In the genomic region with DNA sequence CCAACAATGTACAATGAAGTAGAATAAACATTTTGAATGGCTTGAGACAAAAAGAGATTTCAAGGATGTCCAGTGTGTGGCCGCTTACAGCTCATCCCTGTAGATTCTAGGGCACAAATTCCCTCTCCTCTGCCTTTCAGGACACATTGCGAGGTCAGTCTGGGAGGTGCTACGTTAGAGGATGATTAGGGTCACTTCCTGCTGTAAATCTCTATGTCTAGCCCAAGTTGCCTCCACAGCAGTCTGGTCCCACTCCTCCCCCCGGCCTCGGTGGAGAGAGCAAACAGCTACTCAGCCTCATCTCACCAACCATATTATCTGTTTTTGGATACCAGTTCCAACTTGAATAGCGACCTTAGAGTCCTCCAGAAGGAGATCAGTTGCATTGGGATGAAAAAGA, we compare ENCODE assay signal across 30 cellular contexts. TPM values are rescaled to one million over a fixed set of nuclear protein-coding genes. Genes with fewer than 3 reads are reported as not detected.
"Had no signal": no experiment of that assay in that cellular context is flagged by ENCODE, and none has a peak within 500 bp of the region (broad histone marks: within the 10 kb centered on the region; RNA-seq: fewer than 3 reads in every experiment).

No MANE protein-coding gene starts in this region.

- H3K4me3 Mint-ChIP-seq: central memory CD8-positive, alpha-beta T cell; effector memory CD8-positive, alpha-beta T cell; naive thymus-derived CD8-positive, alpha-beta T cell; stimulated activated memory B cell treated with anti-CD40 and anti-IgM and Interleukin-4, amounts not matched to agents 10 μg/mL and 1 μg/mL and 100 μg/mL, for 72 hours; stimulated activated naive CD8-positive, alpha-beta T cell treated with anti-CD3 and anti-CD28 coated beads, Interleukin-15, Interleukin-2, amounts not matched to agents 100 ng/mL and 50 ng/mL, for 24 hours; type B pancreatic cell had no signal

- H3K36me3 ChIP-seq: esophagus squamous epithelium, heart right ventricle, left lung, prostate gland, right atrium auricular region, sigmoid colon, suprapubic skin, thyroid gland had no signal

- H3K4me1 ChIP-seq: esophagus squamous epithelium, heart right ventricle, left lung, parathyroid adenoma, prostate gland, right atrium auricular region, suprapubic skin, thyroid gland had no signal

- H3K27ac ChIP-seq: coronary artery, esophagus squamous epithelium, heart right ventricle, left lung, parathyroid adenoma, prostate gland, right atrium auricular region, sigmoid colon, suprapubic skin, thyroid gland had no signal

- H3K4me1 Mint-ChIP-seq: central memory CD8-positive, alpha-beta T cell; stimulated activated memory B cell treated with anti-CD40 and anti-IgM and Interleukin-4, amounts not matched to agents 10 μg/mL and 1 μg/mL and 100 μg/mL, for 72 hours had no signal

- H3K9me3 Mint-ChIP-seq: central memory CD8-positive, alpha-beta T cell; effector memory CD8-positive, alpha-beta T cell; naive thymus-derived CD8-positive, alpha-beta T cell; stimulated activated memory B cell treated with anti-CD40 and anti-IgM and Interleukin-4, amounts not matched to agents 10 μg/mL and 1 μg/mL and 100 μg/mL, for 72 hours; stimulated activated naive CD8-positive, alpha-beta T cell treated with anti-CD3 and anti-CD28 coated beads, Interleukin-15, Interleukin-2, amounts not matched to agents 100 ng/mL and 50 ng/mL, for 24 hours; type B pancreatic cell had no signal

- H3K9ac ChIP-seq: parathyroid adenoma had no signal

- H3K36me3 Mint-ChIP-seq: naive thymus-derived CD8-positive, alpha-beta T cell; stimulated activated memory B cell treated with anti-CD40 and anti-IgM and Interleukin-4, amounts not matched to agents 10 μg/mL and 1 μg/mL and 100 μg/mL, for 72 hours; type B pancreatic cell had no signal

- H3K9me3 ChIP-seq: esophagus squamous epithelium, heart right ventricle, left lung, prostate gland, right atrium auricular region, sigmoid colon, suprapubic skin, thyroid gland had no signal

- DNase-seq: dermis blood vessel endothelial cell; effector memory CD8-positive, alpha-beta T cell; erythroblast; esophagus squamous epithelium; glutamatergic neuron; heart right ventricle; hippocampal formation; left lung; naive thymus-derived CD8-positive, alpha-beta T cell; sigmoid colon; stimulated activated CD4-positive, alpha-beta T cell treated with anti-CD3 and anti-CD28 coated beads, Interleukin-4, amount 100 ng/mL, for 4 hours; thyroid gland had no signal

- H3K4me3 ChIP-seq: coronary artery, esophagus squamous epithelium, heart right ventricle, left lung, prostate gland, right atrium auricular region, sigmoid colon, suprapubic skin, thyroid gland had no signal

- H3K27me3 ChIP-seq: right atrium auricular region, sigmoid colon, thyroid gland had no signal

- H2AFZ ChIP-seq: parathyroid adenoma had no signal

- H3K27ac Mint-ChIP-seq: effector memory CD8-positive, alpha-beta T cell; stimulated activated memory B cell treated with anti-CD40 and anti-IgM and Interleukin-4, amounts not matched to agents 10 μg/mL and 1 μg/mL and 100 μg/mL, for 72 hours; stimulated activated naive CD8-positive, alpha-beta T cell treated with anti-CD3 and anti-CD28 coated beads, Interleukin-15, Interleukin-2, amounts not matched to agents 100 ng/mL and 50 ng/mL, for 24 hours; type B pancreatic cell had no signal

- ATAC-seq: effector memory CD8-positive, alpha-beta T cell; heart right ventricle; left lung; naive thymus-derived CD8-positive, alpha-beta T cell; stimulated activated memory B cell treated with anti-CD40 and anti-IgM and Interleukin-4, amounts not matched to agents 10 μg/mL and 1 μg/mL and 100 μg/mL, for 72 hours had no signal

RNA-seq across cellular contexts. Expression of gene KCNJ10, which starts 17.0 kb away (rescaled TPM):
- total RNA-seq: chondrocyte; dermis blood vessel endothelial cell; lower leg skin; lung microvascular endothelial cell; myocyte; naive thymus-derived CD8-positive, alpha-beta T cell; osteoblast; prostate gland; suprapubic skin had no signal
- polyA plus RNA-seq: keratinocyte, neural cell had no signal

RNA-seq across cellular contexts. Expression of gene KCNJ9, which starts 28.4 kb away (rescaled TPM):
- total RNA-seq: chondrocyte; dermis blood vessel endothelial cell; esophagus squamous epithelium; left lung; lung microvascular endothelial cell; mesenteric fat pad; myocyte; naive thymus-derived CD8-positive, alpha-beta T cell; osteoblast; skeletal muscle tissue; thyroid gland had no signal
- polyA plus RNA-seq: keratinocyte had no signal
